28 cellular contexts compared by ENCODE assay signal in genomic region chr3:78979083-78979482, GRCh38.
DNase-seq lines count a peak whose midpoint lies in the region; ATAC-seq and TF ChIP-seq lines count a peak whose summit lies in the region.
"Had no signal": no experiment of that assay in that cellular context is flagged by ENCODE, and none has a peak within 500 bp of the region (broad histone marks: within the 10 kb centered on the region; RNA-seq: fewer than 3 reads in every experiment).

No MANE protein-coding gene starts in this region.

- TF ChIP-seq CTCF in endothelial cell (IDR thresholded peaks at IDR 0.05; ENCODE audit: unreplicated experiment), result no peak

- no peak overlapping the region for H3K18ac ChIP-seq in neuronal stem cell (ENCODE audit: low read length)

- no peak overlapping the region for H2BK5ac ChIP-seq in neuronal stem cell (ENCODE audit: low read length)

- no peak overlapping the region for H3K9ac ChIP-seq in neuronal stem cell (ENCODE audit: low read depth, low read length, poor library complexity)

- ATAC-seq in HG02571 (IDR thresholded peaks at IDR 0.05; ENCODE audit: unreplicated experiment), result no peak
- ATAC-seq in HG03521 (IDR thresholded peaks at IDR 0.05; ENCODE audit: unreplicated experiment), result no peak
- ATAC-seq in HG02884 (IDR thresholded peaks at IDR 0.05; ENCODE audit: unreplicated experiment), result no peak
- no peak for ATAC-seq in HG02938 (IDR thresholded peaks at IDR 0.05; ENCODE audit: unreplicated experiment)
- ATAC-seq: esophagus mucosa, gastroesophageal sphincter, HepG2, PC-3 had no signal

- peaks cover 3% of the 10 kb centered on the region for H3K36me3 Mint-ChIP-seq in endothelial cell (ENCODE audit: low read depth, unreplicated experiment)
- H3K36me3 Mint-ChIP-seq: activated naive CD8-positive, alpha-beta T cell treated with anti-CD3 and anti-CD28 coated beads, Interleukin-2, amount 10 ng/mL, durations not matched to agents 7 days and 5 days; CD14-positive monocyte had no signal

- no peak overlapping the region for H3K23ac ChIP-seq in neuronal stem cell (ENCODE audit: low read depth, low read length, poor library complexity)

- no peaks in the 10 kb centered on the region for H3K9me3 ChIP-seq in HAP-1
- peaks cover 0 to 3% of the 10 kb centered on the region in 2 donors for H3K9me3 ChIP-seq in neuronal stem cell (replicated peaks in 1 of 2; ENCODE audit: control insufficient read depth in 2 of 2, insufficient read depth in 1 of 2, low read depth in 1 of 2, low read length in 2 of 2)
- H3K9me3 ChIP-seq: gastroesophageal sphincter, upper lobe of left lung had no signal

- H4K91ac ChIP-seq in neuronal stem cell (ENCODE audit: low read depth, low read length, poor library complexity), result no peak overlapping the region

- H3K27me3 ChIP-seq in HAP-1 (ENCODE audit: low read depth), result no peaks in the 10 kb centered on the region
- no peaks in the 10 kb centered on the region for H3K27me3 ChIP-seq in neuronal stem cell (ENCODE audit: control insufficient read depth in 3 of 3, insufficient read depth in 3 of 3, low read depth in 1 of 3, low read length in 3 of 3)
- H3K27me3 ChIP-seq: gastroesophageal sphincter, upper lobe of left lung had no signal

- H4K8ac ChIP-seq in neuronal stem cell (ENCODE audit: low read depth, low read length), result no peak overlapping the region

- H2BK120ac ChIP-seq in neuronal stem cell (ENCODE audit: low read depth, low read length), result no peak overlapping the region

- in situ Hi-C loops in HAP-1 (cut with MboI; ENCODE audit: low sequenced_read_pairs), result no loop called here

- H3K79me1 ChIP-seq in neuronal stem cell (ENCODE audit: low read depth, low read length), result no peaks in the 10 kb centered on the region

- H3K4ac ChIP-seq in neuronal stem cell (ENCODE audit: low read length), result no peak overlapping the region

- peak overlapping the region; percentile 94 for H3K27ac ChIP-seq in neuronal stem cell (replicated peaks; ENCODE audit: low read length)
- H3K27ac ChIP-seq: gastroesophageal sphincter, upper lobe of left lung had no signal

- no peak overlapping the region for H2BK12ac ChIP-seq in neuronal stem cell (ENCODE audit: low read length)

- H3K14ac ChIP-seq in neuronal stem cell (ENCODE audit: low read length), result no peak overlapping the region

- WGBS in neuronal stem cell (ENCODE audit: extremely low coverage in 2 of 2, insufficient read length in 2 of 2, insufficient replicate concordance in 1 of 2), 2 donors, result no CpG with 5 or more reads among the region's 4 CpGs

- no peak overlapping the region for H3K4me3 Mint-ChIP-seq in endothelial cell (ENCODE audit: unreplicated experiment)
- H3K4me3 Mint-ChIP-seq: activated naive CD8-positive, alpha-beta T cell treated with anti-CD3 and anti-CD28 coated beads, Interleukin-2, amount 10 ng/mL, durations not matched to agents 7 days and 5 days; CD14-positive monocyte had no signal

- peaks cover 2% of the 10 kb centered on the region for H3K27me3 Mint-ChIP-seq in endothelial cell (ENCODE audit: unreplicated experiment)
- H3K27me3 Mint-ChIP-seq: activated naive CD8-positive, alpha-beta T cell treated with anti-CD3 and anti-CD28 coated beads, Interleukin-2, amount 10 ng/mL, durations not matched to agents 7 days and 5 days; progenitor cell of endocrine pancreas had no signal

- no peak overlapping the region for H3K4me3 ChIP-seq in HAP-1
- H3K4me3 ChIP-seq in neuronal stem cell (ENCODE audit: low read length in 2 of 2), result no peak overlapping the region
- H3K4me3 ChIP-seq: gastroesophageal sphincter, upper lobe of left lung had no signal

- H3K4me1 ChIP-seq in HAP-1, result peaks cover 40% of the 10 kb centered on the region
- H3K4me1 ChIP-seq in neuronal stem cell (ENCODE audit: control insufficient read depth in 2 of 2, insufficient read depth in 1 of 2, low read depth in 1 of 2, low read length in 2 of 2), result peaks cover 14 to 16% of the 10 kb centered on the region in 2 donors
- H3K4me1 ChIP-seq: gastroesophageal sphincter had no signal

- H3K9me3 Mint-ChIP-seq in endothelial cell (ENCODE audit: unreplicated experiment), result no peaks in the 10 kb centered on the region
- H3K9me3 Mint-ChIP-seq: activated naive CD8-positive, alpha-beta T cell treated with anti-CD3 and anti-CD28 coated beads, Interleukin-2, amount 10 ng/mL, durations not matched to agents 7 days and 5 days had no signal

- no peak overlapping the region for H3K4me2 ChIP-seq in neuronal stem cell (ENCODE audit: insufficient read depth, low read length, poor library complexity, severe bottlenecking)

- H3K27ac Mint-ChIP-seq in endothelial cell (ENCODE audit: unreplicated experiment), result peak overlapping the region; percentile 74
- H3K27ac Mint-ChIP-seq: activated naive CD8-positive, alpha-beta T cell treated with anti-CD3 and anti-CD28 coated beads, Interleukin-2, amount 10 ng/mL, durations not matched to agents 7 days and 5 days; CD14-positive monocyte; progenitor cell of endocrine pancreas had no signal

- H3K4me1 Mint-ChIP-seq in endothelial cell (ENCODE audit: unreplicated experiment), result peaks cover 55% of the 10 kb centered on the region
- H3K4me1 Mint-ChIP-seq: activated naive CD8-positive, alpha-beta T cell treated with anti-CD3 and anti-CD28 coated beads, Interleukin-2, amount 10 ng/mL, durations not matched to agents 7 days and 5 days; CD14-positive monocyte had no signal

- H2BK15ac ChIP-seq in neuronal stem cell (ENCODE audit: low read length), result no peak overlapping the region

- peak overlapping the region; percentile 47 for H2AFZ ChIP-seq in neuronal stem cell (ENCODE audit: low read length)

- H3K36me3 ChIP-seq in HAP-1 (replicated peaks) (no peaks in the 10 kb centered on the region), neuronal stem cell (replicated peaks in 1 of 2; ENCODE audit: control insufficient read depth in 2 of 2, insufficient read depth in 2 of 2, low read length in 2 of 2) (no peaks in the 10 kb centered on the region)
- H3K36me3 ChIP-seq: gastroesophageal sphincter, upper lobe of left lung had no signal

- no peak overlapping the region for H2AK5ac ChIP-seq in neuronal stem cell (ENCODE audit: low read depth, low read length)

- DNase-seq in HAP-1 (ENCODE audit: low spot score in 2 of 2), result peak; percentile 18 to 68
- DNase-seq in NCI-H82 (lab: John Stamatoyannopoulos, UW), result peak; percentile 66
- DNase-seq in endothelial cell (ENCODE audit: low spot score), result no peak
- DNase-seq in neuronal stem cell (ENCODE audit: low spot score), result peak; percentile 77
- DNase-seq: activated CD4-positive, alpha-beta T cell treated with anti-CD3 and anti-CD28 coated beads, Interleukin-2, amount 50 U/mL, for 4 hours; activated CD4-positive, CD25-positive, alpha-beta regulatory T cell; activated effector memory CD4-positive, alpha-beta T cell treated with anti-CD3 and anti-CD28 coated beads, Interleukin-2, amount 50 U/mL, for 16 hours; activated naive CD8-positive, alpha-beta T cell treated with anti-CD3 and anti-CD28 coated beads, Interleukin-2, amount 10 ng/mL, durations not matched to agents 7 days and 5 days; effector CD4-positive, alpha-beta T cell; EL; Kasumi-1; kidney; MV-4-11; NCI-H187 treated with DMSO at 0.1 percent for 48 hours; NCI-H774; PC-3; SHP77; T-helper 9 cell; upper lobe of left lung had no signal
